In genomic region chr1:226001852-226002666, GRCh38 we compare ENCODE assay signal across 1 cellular context.
TF ChIP-seq lines count a peak whose summit lies in the region.

No MANE protein-coding gene starts in this region.

TF ChIP-seq in K562, 482 proteins besides CTCF, POLR2A, EP300 and RAD21 (continued from another document and continues in another):
- TF ChIP-seq FOXO4 (CRISPR knock-in tag; IDR thresholded peaks at IDR 0.05) (no peak), PRMT5 (CRISPR knock-in tag; IDR thresholded peaks at IDR 0.05) (no peak), PTBP1 (IDR thresholded peaks at IDR 0.05; ENCODE audit: low read depth, low read length) (no peak), ZNF77 (CRISPR knock-in tag; IDR thresholded peaks at IDR 0.05) (no peak), ZBTB12 (CRISPR knock-in tag; IDR thresholded peaks at IDR 0.05) (peak; percentile 72), THRA (IDR thresholded peaks at IDR 0.05) (no peak), MITF (IDR thresholded peaks at IDR 0.05) (no peak), FOXK1 (CRISPR knock-in tag; IDR thresholded peaks at IDR 0.05; ENCODE audit: borderline replicate concordance) (peak; percentile 78; the same call in 1 of the 2 replicates), LEF1 (IDR thresholded peaks at IDR 0.05) (no peak), POLR2AphosphoS2 (IDR thresholded peaks at IDR 0.05; ENCODE audit: low read length) (no peak), RBM39 (optimal IDR thresholded peaks at IDR 0.05; ENCODE audit: low read depth, low read length) (peak; percentile 42), ZFPM2 (CRISPR knock-in tag; IDR thresholded peaks at IDR 0.05) (no peak), CREB1 (IDR thresholded peaks at IDR 0.05) (peak; percentile 84), CREB1 (CRISPR knock-in tag; IDR thresholded peaks at IDR 0.05) (peak; percentile 87), ZBTB7A (IDR thresholded peaks at IDR 0.05; ENCODE audit: borderline replicate concordance, control insufficient read depth, low read depth, low read length) (0 out of 2 replicates have a peak, but pooled peaks have one; percentile 11), ZNF764 (CRISPR knock-in tag; IDR thresholded peaks at IDR 0.05; ENCODE audit: low read depth) (no peak), NRF1 (conservative IDR thresholded peaks at IDR 0.05 in 1 of 2, IDR thresholded peaks at IDR 0.05 in 1 of 2) (no peak; a peak in 1 of 4 replicates), NR2C1 (IDR thresholded peaks at IDR 0.05) (no peak), NR2C1 (tag; IDR thresholded peaks at IDR 0.05) (no peak), IRF9 (tag; IDR thresholded peaks at IDR 0.05) (no peak), MAFF (IDR thresholded peaks at IDR 0.05; ENCODE audit: low read length) (no peak), KAT8 (IDR thresholded peaks at IDR 0.05; ENCODE audit: low read depth) (no peak), YBX1 (IDR thresholded peaks at IDR 0.05) (no peak), SMARCA4 (IDR thresholded peaks at IDR 0.05) (peak; percentile 23; the same call in 1 of the 2 replicates), ATF1 (CRISPR knock-in tag; IDR thresholded peaks at IDR 0.05) (no peak), ATF1 (tag; IDR thresholded peaks at IDR 0.05) (peak; percentile 87), ZBED1 (IDR thresholded peaks at IDR 0.05) (no peak), ZNF445 (CRISPR knock-in tag; IDR thresholded peaks at IDR 0.05; ENCODE audit: low read depth) (no peak), ZNF311 (CRISPR knock-in tag; IDR thresholded peaks at IDR 0.05) (0 out of 2 replicates have a peak, but pooled peaks have one; percentile 40), ZNF146 (CRISPR knock-in tag; IDR thresholded peaks at IDR 0.05; ENCODE audit: unreplicated experiment) (no peak), GTF2B (IDR thresholded peaks at IDR 0.05; ENCODE audit: extremely low read depth, insufficient read length) (no peak), HNRNPUL1 (IDR thresholded peaks at IDR 0.05; ENCODE audit: low read length) (no peak; the same call in 1 of the 2 replicates), ZNF518B (CRISPR knock-in tag; IDR thresholded peaks at IDR 0.05) (no peak), NFYB (IDR thresholded peaks at IDR 0.05; ENCODE audit: extremely low read depth, insufficient read length) (no peak), CREB5 (CRISPR knock-in tag; IDR thresholded peaks at IDR 0.05) (no peak), PPARD (CRISPR knock-in tag; IDR thresholded peaks at IDR 0.05) (no peak), ZNF23 (CRISPR knock-in tag; IDR thresholded peaks at IDR 0.05) (no peak), ZBTB8A (IDR thresholded peaks at IDR 0.05; ENCODE audit: partially characterized antibody) (no peak), HNRNPK (IDR thresholded peaks at IDR 0.05; ENCODE audit: low read depth, low read length, poor library complexity, severe bottlenecking) (no peak), CAMTA2 (CRISPR knock-in tag; conservative IDR thresholded peaks at IDR 0.05) (no peak), PCBP2 (IDR thresholded peaks at IDR 0.05; ENCODE audit: low read depth, low read length, poor library complexity, severe bottlenecking) (no peak), RB1 (IDR thresholded peaks at IDR 0.05; ENCODE audit: low read depth) (no peak), KAT2B (IDR thresholded peaks at IDR 0.05; ENCODE audit: low read depth, low read length) (no peak), SIX5 (IDR thresholded peaks at IDR 0.05; ENCODE audit: borderline replicate concordance in 1 of 2, insufficient read depth in 1 of 2, low read depth in 1 of 2, low read length in 2 of 2) (no peak), NR0B1 (IDR thresholded peaks at IDR 0.05; ENCODE audit: partially characterized antibody) (no peak), HLTF (IDR thresholded peaks at IDR 0.05) (no peak; the same call in 1 of the 2 replicates), ADNP (tag; IDR thresholded peaks at IDR 0.05) (no peak; the same call in 1 of the 2 replicates), ZNF696 (CRISPR knock-in tag; conservative IDR thresholded peaks at IDR 0.05) (no peak), ZNF75A (CRISPR knock-in tag; IDR thresholded peaks at IDR 0.05) (no peak), NCOA1 (IDR thresholded peaks at IDR 0.05; ENCODE audit: low read depth) (peak; percentile 65), ZC3H8 (IDR thresholded peaks at IDR 0.05) (no peak), THRB (CRISPR knock-in tag; conservative IDR thresholded peaks at IDR 0.05) (no peak), BCLAF1 (IDR thresholded peaks at IDR 0.05; ENCODE audit: borderline replicate concordance in 1 of 2, control insufficient read depth in 1 of 2, low read depth in 2 of 2, low read length in 1 of 2) (0 out of 4 replicates have a peak, but pooled peaks of 1 of the 2 experiments have one; percentile 8), ZNF561 (CRISPR knock-in tag; conservative IDR thresholded peaks at IDR 0.05) (no peak)
